ENCODE assay signal across 8 cellular contexts in the genomic region with DNA sequence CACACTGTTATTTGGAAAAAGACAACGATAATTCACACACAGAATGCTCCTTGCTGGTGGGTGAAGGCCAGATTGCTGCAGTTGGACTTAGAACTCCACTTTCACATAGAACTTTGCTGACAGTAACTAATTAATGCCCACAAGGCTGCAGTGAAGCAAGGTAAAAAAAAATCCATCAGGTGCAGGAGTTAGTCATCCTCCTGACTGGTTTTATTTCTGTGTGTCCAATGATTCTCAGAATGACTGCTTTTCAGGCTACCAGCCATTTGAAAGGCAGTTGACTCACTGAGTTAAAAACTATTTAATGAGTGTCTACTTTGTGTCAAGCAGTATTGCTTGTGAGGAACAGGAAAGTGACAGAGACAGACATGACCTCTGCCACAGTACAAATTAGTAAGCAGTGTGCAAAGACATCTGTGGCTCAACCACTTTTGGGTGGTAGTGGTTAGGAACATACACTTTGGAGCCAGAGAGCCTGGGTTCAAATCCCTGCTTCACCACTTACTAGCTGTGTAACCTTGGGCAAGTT. TPM values are rescaled to one million over a fixed set of nuclear protein-coding genes. Genes with fewer than 3 reads are reported as not detected.
DNase-seq lines count a peak whose midpoint lies in the region; ATAC-seq and TF ChIP-seq lines count a peak whose summit lies in the region.

No MANE protein-coding gene starts in this region.

- peaks cover 77% of the 10 kb centered on the region for H3K4me1 ChIP-seq in adipocyte (ENCODE audit: control insufficient read depth, insufficient read depth, low read length)

- no peaks in the 10 kb centered on the region for H3K9me3 ChIP-seq in adipocyte (ENCODE audit: control insufficient read depth, low read length)

- H3K4me3 ChIP-seq in adipocyte (ENCODE audit: low read length): no peak overlapping the region

- peak; percentile 56 for DNase-seq in Daoy (ENCODE audit: low read depth)
- peak; percentile 65 for DNase-seq in GM20000 (ENCODE audit: low spot score)
- no peak for DNase-seq in adipocyte (ENCODE audit: low read depth)
- DNase-seq in NCI-H2029 (lab: John Stamatoyannopoulos, UW): no peak
- no peak for DNase-seq in NCI-H2029 treated with DMSO at 0.1 percent for 48 hours (lab: John Stamatoyannopoulos, UW)
- DNase-seq in epidermal melanocyte (ENCODE audit: insufficient read length, low spot score): no peak

- peak; percentile 54 for ATAC-seq in HG03558 (IDR thresholded peaks at IDR 0.05; ENCODE audit: extremely low read depth, unreplicated experiment)
- no peak for ATAC-seq in GM21737 (IDR thresholded peaks at IDR 0.05; ENCODE audit: unreplicated experiment)

- TF ChIP-seq CTCF in GM20000 (IDR thresholded peaks at IDR 0.05; ENCODE audit: extremely low read depth, missing control alignments): no peak

- no peaks in the 10 kb centered on the region for H3K27me3 ChIP-seq in adipocyte (replicated peaks; ENCODE audit: control insufficient read depth, insufficient read depth, low read length)

- H3K9ac ChIP-seq in adipocyte (ENCODE audit: low read length): peak overlapping the region; percentile 19

- H3K36me3 ChIP-seq in adipocyte (ENCODE audit: control insufficient read depth, insufficient read depth, low read length, severe bottlenecking): peaks cover 32% of the 10 kb centered on the region

RNA-seq across cellular contexts. Expression of gene ELOVL5, which starts 41.9 kb away (rescaled TPM):
- 52.6 and 83.2 TPM in 2 replicates for total RNA-seq in Daoy (2014; rRNA removed; shearing (Covaris generic))

Comparison
In these comparisons a context has a peak if more than half of its experiments do, and no peak if none do; other contexts are left out.
1. DNase-seq: peak in Daoy (single experiment) and GM20000 (single experiment); none in adipocyte (single experiment), NCI-H2029 (single experiment), NCI-H2029 treated with DMSO at 0.1 percent for 48 hours (single experiment) and epidermal melanocyte (single experiment).